Comparison of ENCODE assay signal across 8 cellular contexts in genomic region chr11:108122166-108122628, GRCh38. TPM values are rescaled to one million over a fixed set of nuclear protein-coding genes. Genes with fewer than 3 reads are reported as not detected.
DNase-seq lines count a peak whose midpoint lies in the region; ATAC-seq and TF ChIP-seq lines count a peak whose summit lies in the region.

No MANE protein-coding gene starts in this region.

- DNase-seq in EH (ENCODE audit: low read depth) (peak; percentile 33), LNCaP clone FGC (ENCODE audit: low read depth) (no peak), brain pericyte (ENCODE audit: low read depth, low spot score) (peak; percentile 25), left lung (no peak), thoracic aorta (ENCODE audit: low spot score) (no peak), NCI-H2196 (lab: John Stamatoyannopoulos, UW; ENCODE audit: unreplicated experiment) (no peak), NCI-H1930 (lab: John Stamatoyannopoulos, UW) (no peak), cerebellar nuclear complex (lab: John Stamatoyannopoulos, UW) (no peak)

- peak; percentile 48 for ATAC-seq in left lung
- ATAC-seq in thoracic aorta (ENCODE audit: insufficient number of reproducible peaks, low FRiP score, low read depth): no peak

- peaks cover 14 to 40% of the 10 kb centered on the region in 2 donors for H3K4me1 ChIP-seq in left lung
- peaks cover 21 to 27% of the 10 kb centered on the region in 2 donors for H3K4me1 ChIP-seq in thoracic aorta (ENCODE audit: control insufficient read depth in 1 of 2, low read depth in 2 of 2)

- H3K27ac ChIP-seq in left lung: peak overlapping the region; percentile 88 to 93
- peak overlapping the region; percentile 87 to 88 for H3K27ac ChIP-seq in thoracic aorta

- no peaks in the 10 kb centered on the region for H3K9me3 ChIP-seq in left lung
- H3K9me3 ChIP-seq in thoracic aorta: no peaks in the 10 kb centered on the region

- TF ChIP-seq CTCF in LNCaP clone FGC (IDR thresholded peaks at IDR 0.05; ENCODE audit: control insufficient read depth, extremely low read depth, insufficient read depth) (no peak), left lung (IDR thresholded peaks at IDR 0.05) (no peak), thoracic aorta (IDR thresholded peaks at IDR 0.05) (no peak)

- H3K27me3 ChIP-seq in left lung (no peaks in the 10 kb centered on the region), thoracic aorta (replicated peaks; ENCODE audit: insufficient read depth) (no peaks in the 10 kb centered on the region)

- intact Hi-C loops in left lung (cut with DNase I): no loop called here

- H3K4me3 ChIP-seq in LNCaP clone FGC (ENCODE audit: low read depth, low read length) (peak overlapping the region; percentile 72), left lung (peak overlapping the region; percentile 60 to 92), thoracic aorta (peak overlapping the region; percentile 79)

- H3K36me3 ChIP-seq in left lung (no peaks in the 10 kb centered on the region), thoracic aorta (no peaks in the 10 kb centered on the region)

RNA-seq across cellular contexts. Expression of gene ACAT1, which starts 0.8 kb away (rescaled TPM):
- 10 to 100 TPM; 69.0 to 70.0 TPM for total RNA-seq in left lung
- 100 to 1,000 TPM; 101 to 141 TPM for total RNA-seq in thoracic aorta

Comparison
In these comparisons a context has a peak if more than half of its experiments do, and no peak if none do; other contexts are left out.
1. DNase-seq: peak in EH (single experiment) and brain pericyte (single experiment); none in LNCaP clone FGC (single experiment), left lung (0 of 2), thoracic aorta (single experiment), NCI-H2196 (single experiment), NCI-H1930 (0 of 2) and cerebellar nuclear complex (0 of 2).
2. Peak in every context shown above with its lines, with median percentiles within 50 percentile points of each other: H3K4me3 ChIP-seq.